ENCODE assay signal across 8 cellular contexts in genomic region chr15:65049418-65049840, GRCh38. TPM values are rescaled to one million over a fixed set of nuclear protein-coding genes. Genes with fewer than 3 reads are reported as not detected.
A peak's percentile ranks its signal among the peaks of the same experiment; 100 is the strongest.
DNase-seq lines count a peak whose midpoint lies in the region; ATAC-seq, FAIRE-seq and TF ChIP-seq lines count a peak whose summit lies in the region.

No MANE protein-coding gene starts in this region.

- H3K4me1 ChIP-seq in right atrium auricular region, result peaks cover 0 to 16% of the 10 kb centered on the region in 2 donors

- peak overlapping the region in 1 of 2 donors; percentile 36 for H3K4me3 ChIP-seq in right atrium auricular region

- peak overlapping the region; percentile 72 for H3K4me3 Mint-ChIP-seq in T-helper 17 cell

- peaks cover 20% of the 10 kb centered on the region for H3K27me3 Mint-ChIP-seq in T-helper 17 cell

- no peak for TF ChIP-seq CTCF in right atrium auricular region (IDR thresholded peaks at IDR 0.05)

- peak overlapping the region; percentile 77 for H3K27ac Mint-ChIP-seq in T-helper 17 cell

- H3K36me3 ChIP-seq in right atrium auricular region, result peaks cover 20% of the 10 kb centered on the region

- FAIRE-seq in urothelium cell line (lab: Jason Lieb, UNC), result peak; percentile 92

- no peaks in the 10 kb centered on the region for H3K27me3 ChIP-seq in right atrium auricular region

- H3K4me1 Mint-ChIP-seq in T-helper 17 cell, result peaks cover 8% of the 10 kb centered on the region

- H3K27ac ChIP-seq in right atrium auricular region, result no peak overlapping the region

- H3K9me3 ChIP-seq in T-helper 17 cell (ENCODE audit: control insufficient read depth, low read length, poor library complexity, severe bottlenecking) (no peaks in the 10 kb centered on the region), right atrium auricular region (no peaks in the 10 kb centered on the region)

- DNase-seq in GM04504 (ENCODE audit: low read depth), result peak; percentile 81
- DNase-seq in NCI-H146 (lab: John Stamatoyannopoulos, UW), result peak; percentile 95
- peak; percentile 72 to 79 (median 75) for DNase-seq in T-helper 17 cell
- peak; percentile 43 to 94 (median 84) for DNase-seq in anterior cingulate cortex (lab: John Stamatoyannopoulos, UW)
- DNase-seq in right atrium auricular region (ENCODE audit: low spot score), result peak; percentile 96
- DNase-seq in pulmonary artery endothelial cell (ENCODE audit: low read depth, low spot score), result peak; percentile 77
- DNase-seq in urothelium cell line (ENCODE audit: low spot score), result peak; percentile 100

- ATAC-seq in HG02642 (IDR thresholded peaks at IDR 0.05; ENCODE audit: poor library complexity, unreplicated experiment) (peak; percentile 85), T-helper 17 cell (peak; percentile 100)

- H3K36me3 Mint-ChIP-seq in T-helper 17 cell (ENCODE audit: low read depth), result no peaks in the 10 kb centered on the region

RNA-seq across cellular contexts. Expression of gene SLC51B, which starts 4.2 kb away (rescaled TPM):
- not detected for total RNA-seq in T-helper 17 cell
- not detected for total RNA-seq in right atrium auricular region
- not detected in 2 replicates for total RNA-seq in pulmonary artery endothelial cell

RNA-seq across cellular contexts. Expression of gene RASL12, which starts 18.4 kb away (rescaled TPM):
- total RNA-seq in T-helper 17 cell (not detected), right atrium auricular region (100 to 1,000 TPM in 1 of 2 donors, 10 to 100 TPM in 1; 83.3 to 183 TPM), pulmonary artery endothelial cell (not detected in 2 replicates)

RNA-seq across cellular contexts. Expression of gene MTFMT, which starts 20.0 kb away (rescaled TPM):
- total RNA-seq in T-helper 17 cell (1 to 10 TPM; 8.6 to 9.1 TPM), right atrium auricular region (10 to 100 TPM; 24.1 to 25.9 TPM), pulmonary artery endothelial cell (14.6 and 16.1 TPM in 2 replicates)

RNA-seq across cellular contexts. Expression of gene KBTBD13, which starts 27.1 kb away (rescaled TPM):
- total RNA-seq in T-helper 17 cell (not detected), right atrium auricular region (1 to 10 TPM; 2.6 to 4.4 TPM), pulmonary artery endothelial cell (not detected in 2 replicates)

RNA-seq across cellular contexts. Expression of gene SPG21, which starts 59.7 kb away (rescaled TPM):
- 10 to 100 TPM; 42.4 to 48.6 TPM for total RNA-seq in T-helper 17 cell
- total RNA-seq in right atrium auricular region, result 10 to 100 TPM; 48.8 to 52.8 TPM
- 66.3 and 78.7 TPM in 2 replicates for total RNA-seq in pulmonary artery endothelial cell

Comparison
In these comparisons a context has a peak if more than half of its experiments do, and no peak if none do; other contexts are left out.
1. RNA of gene RASL12, which starts 18.4 kb away (total RNA-seq): 83.3 to 183 TPM in right atrium auricular region; not detected in T-helper 17 cell and not detected in pulmonary artery endothelial cell; every median in the first group is over 10 times any median in the second.
2. Peak in every context shown above with its lines, with median percentiles within 50 percentile points of each other: DNase-seq.